7 cellular contexts compared by ENCODE assay signal in the genomic region with DNA sequence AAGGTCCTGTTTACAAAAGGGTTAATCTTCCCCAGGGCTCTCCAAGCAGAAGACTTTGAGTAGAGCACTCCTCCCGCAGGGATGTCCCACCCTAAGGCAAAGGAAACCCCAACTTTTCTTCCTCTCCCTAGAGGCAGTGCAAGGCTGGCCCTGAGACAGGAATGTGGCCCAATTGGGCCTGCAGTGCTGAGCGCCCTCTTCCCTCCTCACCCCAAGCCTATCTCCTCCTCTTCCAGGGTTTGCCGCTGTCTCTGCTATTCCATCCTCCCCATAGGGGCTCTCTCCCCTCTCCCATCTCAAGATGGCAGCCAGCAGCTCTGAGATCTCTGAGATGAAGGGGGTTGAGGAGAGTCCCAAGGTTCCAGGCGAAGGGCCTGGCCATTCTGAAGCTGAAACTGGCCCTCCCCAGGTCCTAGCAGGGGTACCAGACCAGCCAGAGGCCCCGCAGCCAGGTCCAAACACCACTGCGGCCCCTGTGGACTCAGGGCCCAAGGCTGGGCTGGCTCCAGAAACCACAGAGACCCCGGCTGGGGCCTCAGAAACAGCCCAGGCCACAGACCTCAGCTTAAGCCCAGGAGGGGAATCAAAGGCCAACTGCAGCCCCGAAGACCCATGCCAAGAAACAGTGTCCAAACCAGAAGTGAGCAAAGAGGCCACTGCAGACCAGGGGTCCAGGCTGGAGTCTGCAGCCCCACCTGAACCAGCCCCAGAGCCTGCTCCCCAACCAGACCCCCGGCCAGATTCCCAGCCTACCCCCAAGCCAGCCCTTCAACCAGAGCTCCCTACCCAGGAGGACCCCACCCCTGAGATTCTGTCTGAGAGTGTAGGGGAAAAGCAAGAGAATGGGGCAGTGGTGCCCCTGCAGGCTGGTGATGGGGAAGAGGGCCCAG. TPM values are rescaled to one million over a fixed set of nuclear protein-coding genes. Genes with fewer than 3 reads are reported as not detected.
A peak's percentile ranks its signal among the peaks of the same experiment; 100 is the strongest.
DNase-seq lines count a peak whose midpoint lies in the region; ATAC-seq, FAIRE-seq and TF ChIP-seq lines count a peak whose summit lies in the region.
"Had no signal": no experiment of that assay in that cellular context is flagged by ENCODE, and none has a peak within 500 bp of the region (broad histone marks: within the 10 kb centered on the region; RNA-seq: fewer than 3 reads in every experiment).

No MANE protein-coding gene starts in this region.

- H3K27me3 Mint-ChIP-seq in IgD-negative memory B cell, result peaks cover 3% of the 10 kb centered on the region

- ATAC-seq in GM21390 (IDR thresholded peaks at IDR 0.05; ENCODE audit: unreplicated experiment), result no peak

- peaks cover 3% of the 10 kb centered on the region for H3K36me3 Mint-ChIP-seq in IgD-negative memory B cell

- no peaks in the 10 kb centered on the region for H3K9me3 ChIP-seq in duodenal mucosa (ENCODE audit: control insufficient read depth in 1 of 2, low read length in 2 of 2)

- peaks cover 16 to 17% of the 10 kb centered on the region in 2 donors for H3K36me3 ChIP-seq in duodenal mucosa (ENCODE audit: control insufficient read depth in 1 of 2, insufficient read depth in 2 of 2, low read length in 2 of 2)
- peaks cover 11% of the 10 kb centered on the region for H3K36me3 ChIP-seq in rectal smooth muscle tissue (ENCODE audit: control insufficient read depth, insufficient read depth, low read length)

- DNase-seq in mesenteric fat pad (ENCODE audit: low spot score) (no peak), GM12892 (ENCODE audit: insufficient read length) (no peak)
- DNase-seq: NCI-H187 had no signal

- peak overlapping the region; percentile 64 to 75 for H3K4me3 ChIP-seq in duodenal mucosa (ENCODE audit: low read depth in 1 of 2, low read length in 2 of 2)
- peak overlapping the region; percentile 86 for H3K4me3 ChIP-seq in rectal smooth muscle tissue (ENCODE audit: low read length)

- H3K4me1 ChIP-seq in duodenal mucosa (ENCODE audit: control insufficient read depth in 1 of 2, insufficient read depth in 2 of 2, low read length in 2 of 2) (peaks cover 45 to 65% of the 10 kb centered on the region in 2 donors), rectal smooth muscle tissue (ENCODE audit: control insufficient read depth, insufficient read depth, low read length) (peaks cover 38% of the 10 kb centered on the region)

- H3K9me3 Mint-ChIP-seq in IgD-negative memory B cell, result no peaks in the 10 kb centered on the region

- H3K4me3 Mint-ChIP-seq in IgD-negative memory B cell, result peak overlapping the region; percentile 54 to 81 (median 68)

- TF ChIP-seq POLR2A in GM12892 (IDR thresholded peaks at IDR 0.05; ENCODE audit: low read depth, low read length), result no peak

- FAIRE-seq in GM12892 (lab: Jason Lieb, UNC), result no peak

- peaks cover 8 to 14% of the 10 kb centered on the region in 2 donors for H3K27me3 ChIP-seq in duodenal mucosa (ENCODE audit: control insufficient read depth in 1 of 2, insufficient read depth in 2 of 2, low read length in 2 of 2)
- H3K27me3 ChIP-seq in rectal smooth muscle tissue (ENCODE audit: control insufficient read depth, insufficient read depth, low read length), result no peaks in the 10 kb centered on the region

- H3K9ac ChIP-seq in duodenal mucosa (ENCODE audit: low read depth in 1 of 2, low read length in 2 of 2) (peak overlapping the region in 1 of 2 donors; percentile 54), rectal smooth muscle tissue (ENCODE audit: low read length) (peak overlapping the region; percentile 43)

- H3K4me1 Mint-ChIP-seq in IgD-negative memory B cell, result peaks cover 20 to 40% (median 32%) of the 10 kb centered on the region in 3 donors

- H3K27ac Mint-ChIP-seq in IgD-negative memory B cell, result peak overlapping the region; percentile 23 to 85 (median 74)

- H3K27ac ChIP-seq in duodenal mucosa (ENCODE audit: low read depth, low read length) (peak overlapping the region; percentile 42), rectal smooth muscle tissue (ENCODE audit: low read depth, low read length) (peak overlapping the region; percentile 87)

RNA-seq across cellular contexts. Expression of gene PRRT2, which starts 1.0 kb away (rescaled TPM):
- polyA plus RNA-seq in IgD-negative memory B cell, result not detected
- 1.5 TPM for total RNA-seq in mesenteric fat pad
- polyA plus RNA-seq in GM12892 (2012; ENCODE audit: missing spikeins), result 0.98 TPM

RNA-seq across cellular contexts. Expression of gene PAGR1, which starts 3.0 kb away (rescaled TPM):
- polyA plus RNA-seq in IgD-negative memory B cell, result 59.6 TPM
- 11.1 TPM for total RNA-seq in mesenteric fat pad
- 8.8 TPM for polyA plus RNA-seq in GM12892 (2012; ENCODE audit: missing spikeins)

RNA-seq across cellular contexts. Expression of gene MAZ, which starts 6.7 kb away (rescaled TPM):
- polyA plus RNA-seq in IgD-negative memory B cell, result 22.9 TPM
- 135 TPM for total RNA-seq in mesenteric fat pad
- 133 TPM for polyA plus RNA-seq in GM12892 (2012; ENCODE audit: missing spikeins)

RNA-seq across cellular contexts. Expression of gene MVP, which starts 7.3 kb away (rescaled TPM):
- 90.3 TPM for polyA plus RNA-seq in IgD-negative memory B cell
- total RNA-seq in mesenteric fat pad, result 150 TPM
- 53.0 TPM for polyA plus RNA-seq in GM12892 (2012; ENCODE audit: missing spikeins)

RNA-seq across cellular contexts. Expression of gene KIF22, which starts 22.4 kb away (rescaled TPM):
- 34.7 TPM for polyA plus RNA-seq in IgD-negative memory B cell
- total RNA-seq in mesenteric fat pad, result 4.8 TPM
- 43.2 TPM for polyA plus RNA-seq in GM12892 (2012; ENCODE audit: missing spikeins)
